In the genomic region with DNA sequence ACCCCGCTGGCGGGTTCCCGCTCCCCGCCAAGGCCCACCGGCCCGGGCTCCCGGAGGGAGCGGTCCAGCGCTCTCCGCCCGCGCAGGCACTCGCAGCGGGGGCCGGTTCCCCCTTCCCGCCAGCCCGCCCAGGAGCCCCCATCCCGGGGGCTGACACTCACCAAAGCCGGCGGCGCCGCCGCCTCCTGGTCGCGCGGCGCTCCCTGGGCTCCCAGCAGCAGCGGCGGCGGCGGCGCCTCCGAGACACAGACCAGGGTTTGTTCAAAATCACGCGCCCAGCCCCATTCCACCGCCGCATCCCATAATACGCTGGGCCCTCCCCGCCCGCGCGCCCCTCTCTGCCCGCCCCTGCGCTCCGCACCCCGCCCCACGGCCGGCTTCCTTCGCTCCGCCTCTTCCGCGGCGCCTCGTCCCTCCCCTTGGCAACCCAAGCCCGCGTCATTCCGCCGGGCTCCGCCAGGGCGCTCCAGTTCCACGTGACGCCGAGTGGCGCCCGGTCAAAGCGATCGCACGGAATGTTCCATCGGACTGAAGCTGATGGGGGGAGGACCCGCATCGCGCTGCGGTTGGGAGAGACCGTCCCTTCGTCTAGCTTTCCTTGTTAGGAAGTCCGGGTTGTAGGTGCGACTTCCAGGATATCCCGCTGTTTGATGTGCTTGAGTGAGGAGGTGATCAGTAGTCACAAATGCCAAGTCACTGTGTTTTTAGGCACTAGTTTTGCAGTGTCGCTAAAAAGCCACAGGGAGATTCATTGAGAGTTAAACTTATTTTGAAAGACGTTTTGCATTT, we compare ENCODE assay signal across 1 cellular context.
A peak's percentile ranks its signal among the peaks of the same experiment; 100 is the strongest.
TF ChIP-seq lines count a peak whose summit lies in the region.

No MANE protein-coding gene starts in this region.

TF ChIP-seq in K562, 482 proteins besides CTCF, POLR2A, EP300 and RAD21 (continued from another document and continues in another):
- no peak for TF ChIP-seq RNF219 (CRISPR knock-in tag; IDR thresholded peaks at IDR 0.05)
- peak; percentile 26 for TF ChIP-seq SMAD1 (IDR thresholded peaks at IDR 0.05; ENCODE audit: low read depth, low read length, partially characterized antibody)
- no peak for TF ChIP-seq MCM3 (IDR thresholded peaks at IDR 0.05)
- TF ChIP-seq ZNF23 (CRISPR knock-in tag; IDR thresholded peaks at IDR 0.05): no peak
- TF ChIP-seq TOE1 (IDR thresholded peaks at IDR 0.05; ENCODE audit: borderline replicate concordance): peak; percentile 93
- TF ChIP-seq TOE1 (CRISPR knock-in tag; IDR thresholded peaks at IDR 0.05; ENCODE audit: borderline replicate concordance, low read depth): no peak
- TF ChIP-seq ZNF778 (CRISPR knock-in tag; IDR thresholded peaks at IDR 0.05): no peak
- no peak for TF ChIP-seq BRF2 (IDR thresholded peaks at IDR 0.05; ENCODE audit: borderline replicate concordance, insufficient read depth, insufficient read length)
- peak; percentile 21; the same call in 1 of the 2 replicates for TF ChIP-seq RB1 (IDR thresholded peaks at IDR 0.05; ENCODE audit: low read depth)
- no peak for TF ChIP-seq NFIX (CRISPR knock-in tag; IDR thresholded peaks at IDR 0.05; ENCODE audit: low read depth)
- TF ChIP-seq RHOXF2B (CRISPR knock-in tag; conservative IDR thresholded peaks at IDR 0.05): no peak
- no peak for TF ChIP-seq SETDB1 (IDR thresholded peaks at IDR 0.05; ENCODE audit: low read length)
- no peak; the same call in 1 of the 2 replicates for TF ChIP-seq FOXP1 (CRISPR knock-in tag; IDR thresholded peaks at IDR 0.05)
- TF ChIP-seq SMARCA5 (IDR thresholded peaks at IDR 0.05): no peak
- TF ChIP-seq NBN (IDR thresholded peaks at IDR 0.05; ENCODE audit: low read depth): peak; percentile 97
- no peak for TF ChIP-seq SNRNP70 (optimal IDR thresholded peaks at IDR 0.05; ENCODE audit: low read depth, low read length)
- no peak for TF ChIP-seq ZNF175 (CRISPR knock-in tag; IDR thresholded peaks at IDR 0.05; ENCODE audit: low read depth)
- TF ChIP-seq CBX5 (IDR thresholded peaks at IDR 0.05; ENCODE audit: borderline replicate concordance, low read depth): 0 out of 2 replicates have a peak, but pooled peaks have one; percentile 36
- peak; percentile 50; the same call in 1 of the 2 replicates for TF ChIP-seq ZNF384 (IDR thresholded peaks at IDR 0.05; ENCODE audit: low read depth, low read length)
- peak; percentile 43 for TF ChIP-seq PHF20 (IDR thresholded peaks at IDR 0.05; ENCODE audit: partially characterized antibody)
- no peak for TF ChIP-seq ZFP30 (CRISPR knock-in tag; IDR thresholded peaks at IDR 0.05; ENCODE audit: borderline replicate concordance)
- no peak for TF ChIP-seq BDP1 (IDR thresholded peaks at IDR 0.05; ENCODE audit: insufficient read depth, insufficient read length)
- no peak for TF ChIP-seq ZNF444 (CRISPR knock-in tag; IDR thresholded peaks at IDR 0.05)
- TF ChIP-seq NR1H2 (CRISPR knock-in tag; IDR thresholded peaks at IDR 0.05): no peak
- peak in 1 of 2 experiments; percentile 69 for TF ChIP-seq AFF1 (IDR thresholded peaks at IDR 0.05; ENCODE audit: low read depth in 1 of 2, partially characterized antibody in 2 of 2)
- TF ChIP-seq, protein P1, sequence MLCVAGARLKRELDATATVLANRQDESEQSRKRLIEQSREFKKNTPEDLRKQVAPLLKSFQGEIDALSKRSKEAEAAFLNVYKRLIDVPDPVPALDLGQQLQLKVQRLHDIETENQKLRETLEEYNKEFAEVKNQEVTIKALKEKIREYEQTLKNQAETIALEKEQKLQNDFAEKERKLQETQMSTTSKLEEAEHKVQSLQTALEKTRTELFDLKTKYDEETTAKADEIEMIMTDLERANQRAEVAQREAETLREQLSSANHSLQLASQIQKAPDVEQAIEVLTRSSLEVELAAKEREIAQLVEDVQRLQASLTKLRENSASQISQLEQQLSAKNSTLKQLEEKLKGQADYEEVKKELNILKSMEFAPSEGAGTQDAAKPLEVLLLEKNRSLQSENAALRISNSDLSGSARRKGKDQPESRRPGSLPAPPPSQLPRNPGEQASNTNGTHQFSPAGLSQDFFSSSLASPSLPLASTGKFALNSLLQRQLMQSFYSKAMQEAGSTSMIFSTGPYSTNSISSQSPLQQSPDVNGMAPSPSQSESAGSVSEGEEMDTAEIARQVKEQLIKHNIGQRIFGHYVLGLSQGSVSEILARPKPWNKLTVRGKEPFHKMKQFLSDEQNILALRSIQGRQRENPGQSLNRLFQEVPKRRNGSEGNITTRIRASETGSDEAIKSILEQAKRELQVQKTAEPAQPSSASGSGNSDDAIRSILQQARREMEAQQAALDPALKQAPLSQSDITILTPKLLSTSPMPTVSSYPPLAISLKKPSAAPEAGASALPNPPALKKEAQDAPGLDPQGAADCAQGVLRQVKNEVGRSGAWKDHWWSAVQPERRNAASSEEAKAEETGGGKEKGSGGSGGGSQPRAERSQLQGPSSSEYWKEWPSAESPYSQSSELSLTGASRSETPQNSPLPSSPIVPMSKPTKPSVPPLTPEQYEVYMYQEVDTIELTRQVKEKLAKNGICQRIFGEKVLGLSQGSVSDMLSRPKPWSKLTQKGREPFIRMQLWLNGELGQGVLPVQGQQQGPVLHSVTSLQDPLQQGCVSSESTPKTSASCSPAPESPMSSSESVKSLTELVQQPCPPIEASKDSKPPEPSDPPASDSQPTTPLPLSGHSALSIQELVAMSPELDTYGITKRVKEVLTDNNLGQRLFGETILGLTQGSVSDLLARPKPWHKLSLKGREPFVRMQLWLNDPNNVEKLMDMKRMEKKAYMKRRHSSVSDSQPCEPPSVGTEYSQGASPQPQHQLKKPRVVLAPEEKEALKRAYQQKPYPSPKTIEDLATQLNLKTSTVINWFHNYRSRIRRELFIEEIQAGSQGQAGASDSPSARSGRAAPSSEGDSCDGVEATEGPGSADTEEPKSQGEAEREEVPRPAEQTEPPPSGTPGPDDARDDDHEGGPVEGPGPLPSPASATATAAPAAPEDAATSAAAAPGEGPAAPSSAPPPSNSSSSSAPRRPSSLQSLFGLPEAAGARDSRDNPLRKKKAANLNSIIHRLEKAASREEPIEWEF (CRISPR knock-in tag; IDR thresholded peaks at IDR 0.05): no peak
- peak; percentile 71 for TF ChIP-seq ATF1 (CRISPR knock-in tag; IDR thresholded peaks at IDR 0.05)
- peak; percentile 92 for TF ChIP-seq ATF1 (tag; IDR thresholded peaks at IDR 0.05)
- no peak for TF ChIP-seq DNMT1 (IDR thresholded peaks at IDR 0.05)
- TF ChIP-seq, protein P2, sequence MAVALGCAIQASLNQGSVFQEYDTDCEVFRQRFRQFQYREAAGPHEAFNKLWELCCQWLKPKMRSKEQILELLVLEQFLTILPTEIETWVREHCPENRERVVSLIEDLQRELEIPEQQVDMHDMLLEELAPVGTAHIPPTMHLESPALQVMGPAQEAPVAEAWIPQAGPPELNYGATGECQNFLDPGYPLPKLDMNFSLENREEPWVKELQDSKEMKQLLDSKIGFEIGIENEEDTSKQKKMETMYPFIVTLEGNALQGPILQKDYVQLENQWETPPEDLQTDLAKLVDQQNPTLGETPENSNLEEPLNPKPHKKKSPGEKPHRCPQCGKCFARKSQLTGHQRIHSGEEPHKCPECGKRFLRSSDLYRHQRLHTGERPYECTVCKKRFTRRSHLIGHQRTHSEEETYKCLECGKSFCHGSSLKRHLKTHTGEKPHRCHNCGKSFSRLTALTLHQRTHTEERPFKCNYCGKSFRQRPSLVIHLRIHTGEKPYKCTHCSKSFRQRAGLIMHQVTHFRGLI (CRISPR knock-in tag; IDR thresholded peaks at IDR 0.05): no peak
- peak; percentile 92 for TF ChIP-seq C11orf30 (IDR thresholded peaks at IDR 0.05; ENCODE audit: low read depth)
- no peak for TF ChIP-seq LARP7 (IDR thresholded peaks at IDR 0.05)
- TF ChIP-seq KLF13 (tag; IDR thresholded peaks at IDR 0.05; ENCODE audit: borderline replicate concordance, low read depth): no peak
- TF ChIP-seq SRSF3 (IDR thresholded peaks at IDR 0.05; ENCODE audit: insufficient read depth, low read length): no peak
- no peak for TF ChIP-seq HEY1 (CRISPR knock-in tag; IDR thresholded peaks at IDR 0.05; ENCODE audit: borderline replicate concordance)
- no peak for TF ChIP-seq SMARCB1 (IDR thresholded peaks at IDR 0.05; ENCODE audit: insufficient read length, low read depth)
- TF ChIP-seq ZNF79 (CRISPR knock-in tag; IDR thresholded peaks at IDR 0.05; ENCODE audit: low read depth): no peak
- TF ChIP-seq, protein P3, sequence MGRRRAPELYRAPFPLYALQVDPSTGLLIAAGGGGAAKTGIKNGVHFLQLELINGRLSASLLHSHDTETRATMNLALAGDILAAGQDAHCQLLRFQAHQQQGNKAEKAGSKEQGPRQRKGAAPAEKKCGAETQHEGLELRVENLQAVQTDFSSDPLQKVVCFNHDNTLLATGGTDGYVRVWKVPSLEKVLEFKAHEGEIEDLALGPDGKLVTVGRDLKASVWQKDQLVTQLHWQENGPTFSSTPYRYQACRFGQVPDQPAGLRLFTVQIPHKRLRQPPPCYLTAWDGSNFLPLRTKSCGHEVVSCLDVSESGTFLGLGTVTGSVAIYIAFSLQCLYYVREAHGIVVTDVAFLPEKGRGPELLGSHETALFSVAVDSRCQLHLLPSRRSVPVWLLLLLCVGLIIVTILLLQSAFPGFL (CRISPR knock-in tag; IDR thresholded peaks at IDR 0.05): no peak
- peak; percentile 26; the same call in 1 of the 2 replicates for TF ChIP-seq SMC3 (conservative IDR thresholded peaks at IDR 0.05; ENCODE audit: insufficient read depth, low read depth, low read length)
- TF ChIP-seq TSC22D4 (tag; IDR thresholded peaks at IDR 0.05): no peak
- TF ChIP-seq MYNN (IDR thresholded peaks at IDR 0.05): peak; percentile 53; the same call in 1 of the 2 replicates
- no peak for TF ChIP-seq MYNN (CRISPR knock-in tag; IDR thresholded peaks at IDR 0.05)
- TF ChIP-seq NCOA4 (IDR thresholded peaks at IDR 0.05; ENCODE audit: partially characterized antibody): no peak
- no peak for TF ChIP-seq RBM22 (IDR thresholded peaks at IDR 0.05; ENCODE audit: low read depth, low read length, poor library complexity, severe bottlenecking)
- TF ChIP-seq YBX1 (IDR thresholded peaks at IDR 0.05): no peak
- TF ChIP-seq NCOA6 (IDR thresholded peaks at IDR 0.05): no peak
- TF ChIP-seq, protein P4, sequence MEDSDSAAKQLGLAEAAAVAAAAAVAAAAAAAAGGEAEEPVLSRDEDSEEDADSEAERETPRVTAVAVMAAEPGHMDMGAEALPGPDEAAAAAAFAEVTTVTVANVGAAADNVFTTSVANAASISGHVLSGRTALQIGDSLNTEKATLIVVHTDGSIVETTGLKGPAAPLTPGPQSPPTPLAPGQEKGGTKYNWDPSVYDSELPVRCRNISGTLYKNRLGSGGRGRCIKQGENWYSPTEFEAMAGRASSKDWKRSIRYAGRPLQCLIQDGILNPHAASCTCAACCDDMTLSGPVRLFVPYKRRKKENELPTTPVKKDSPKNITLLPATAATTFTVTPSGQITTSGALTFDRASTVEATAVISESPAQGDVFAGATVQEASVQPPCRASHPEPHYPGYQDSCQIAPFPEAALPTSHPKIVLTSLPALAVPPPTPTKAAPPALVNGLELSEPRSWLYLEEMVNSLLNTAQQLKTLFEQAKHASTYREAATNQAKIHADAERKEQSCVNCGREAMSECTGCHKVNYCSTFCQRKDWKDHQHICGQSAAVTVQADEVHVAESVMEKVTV (CRISPR knock-in tag; IDR thresholded peaks at IDR 0.05): peak; percentile 51
- TF ChIP-seq ZNF551 (CRISPR knock-in tag; IDR thresholded peaks at IDR 0.05): no peak
